Comparison of ENCODE assay signal across 8 cellular contexts in genomic region chr12:17992002-17992656, GRCh38.
DNase-seq lines count a peak whose midpoint lies in the region; ATAC-seq, FAIRE-seq and TF ChIP-seq lines count a peak whose summit lies in the region.

No MANE protein-coding gene starts in this region.

- TF ChIP-seq CTCF in AG09319 (IDR thresholded peaks at IDR 0.05; ENCODE audit: low read depth, low read length) (peak; percentile 66), NB4 (IDR thresholded peaks at IDR 0.05; ENCODE audit: low read depth, low read length) (peak; percentile 53)

- no peak for FAIRE-seq in HTR-8/SVneo (lab: Jason Lieb, UNC)

- no peak for DNase-seq in AG09319 (ENCODE audit: extremely low read depth, low read depth)
- DNase-seq in NB4 (ENCODE audit: low read depth): peak; percentile 60
- DNase-seq in T1000 (lab: John Stamatoyannopoulos, UW): peak; percentile 6
- DNase-seq in germinal center (ENCODE audit: low spot score): peak; percentile 4
- peak; percentile 14 for DNase-seq in stromal cell of bone marrow (ENCODE audit: low read depth)
- no peak for DNase-seq in HTR-8/SVneo (ENCODE audit: insufficient read length, low spot score)

- ATAC-seq in GM18502 (IDR thresholded peaks at IDR 0.05; ENCODE audit: poor library complexity, unreplicated experiment) (peak; percentile 95), HG02759 (IDR thresholded peaks at IDR 0.05; ENCODE audit: unreplicated experiment) (peak; percentile 88)

- no peak for TF ChIP-seq POLR2A in NB4 (IDR thresholded peaks at IDR 0.05; ENCODE audit: extremely low read depth, insufficient read length)

- no peak overlapping the region for H3K4me3 ChIP-seq in NB4 (ENCODE audit: low read depth, low read length)

Comparison
In these comparisons a context has a peak if more than half of its experiments do, and no peak if none do; other contexts are left out.
1. DNase-seq: peak in NB4 (single experiment), T1000 (single experiment), germinal center (single experiment) and stromal cell of bone marrow (single experiment); none in AG09319 (single experiment) and HTR-8/SVneo (single experiment).